8 cellular contexts compared by ENCODE assay signal in the genomic region with DNA sequence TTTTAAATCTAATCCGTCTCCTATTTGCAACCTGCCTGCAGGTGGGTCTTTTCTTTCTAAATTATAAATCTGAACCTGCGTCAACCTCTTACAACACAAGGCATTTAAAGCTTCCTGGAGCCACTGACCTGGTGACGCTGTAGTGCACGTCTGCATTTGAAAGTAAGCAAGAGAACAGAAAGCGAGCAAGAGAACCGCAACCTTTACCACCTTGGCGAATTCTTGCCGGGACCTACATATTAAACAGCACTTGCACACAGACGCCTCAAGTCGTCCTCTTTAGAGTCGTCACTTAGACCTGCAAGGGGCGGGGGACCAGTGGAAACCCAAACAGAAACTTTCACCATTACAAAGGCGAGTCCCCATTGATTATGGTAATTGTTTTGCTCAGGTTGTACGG. TPM values are rescaled to one million over a fixed set of nuclear protein-coding genes. Genes with fewer than 3 reads are reported as not detected.
DNase-seq lines count a peak whose midpoint lies in the region; ATAC-seq, FAIRE-seq and TF ChIP-seq lines count a peak whose summit lies in the region.
"Had no signal": no experiment of that assay in that cellular context is flagged by ENCODE, and none has a peak within 500 bp of the region (broad histone marks: within the 10 kb centered on the region; RNA-seq: fewer than 3 reads in every experiment).

No MANE protein-coding gene starts in this region.

- POLR2A ChIA-PET in CD8-positive, alpha-beta T cell (lab: Charles Lee) = no interaction called here

- peaks cover 2% of the 10 kb centered on the region for H4K20me1 ChIP-seq in fibroblast of lung (ENCODE audit: control insufficient read depth, extremely low read depth, insufficient read depth, low read length)

- H3K36me3 ChIP-seq in fibroblast of lung (ENCODE audit: control insufficient read depth, insufficient read depth, low read length) = peaks cover 2% of the 10 kb centered on the region
- H3K36me3 ChIP-seq in small intestine (ENCODE audit: control insufficient read depth in 2 of 2, insufficient read depth in 2 of 2, low read length in 2 of 2) = no peaks in the 10 kb centered on the region
- no peaks in the 10 kb centered on the region for H3K36me3 ChIP-seq in CD8-positive, alpha-beta T cell (ENCODE audit: insufficient read depth, low read length)

- CTCF ChIA-PET in CD8-positive, alpha-beta T cell (lab: Charles Lee) = no interaction called here

- H3K36me3 Mint-ChIP-seq in CD8-positive, alpha-beta T cell = no peaks in the 10 kb centered on the region

- H3K27ac ChIP-seq in fibroblast of lung (ENCODE audit: insufficient read depth, low read length) (no peak overlapping the region), small intestine (ENCODE audit: low read depth in 1 of 2, low read length in 1 of 2) (no peak overlapping the region)
- H3K27ac ChIP-seq in CD8-positive, alpha-beta T cell (ENCODE audit: low read depth, low read length) = no peak overlapping the region

- H3K27me3 Mint-ChIP-seq in CD8-positive, alpha-beta T cell (ENCODE audit: low read depth) = peaks cover 51% of the 10 kb centered on the region

- H3K4me3 ChIP-seq in fibroblast of lung (replicated peaks in 1 of 4; ENCODE audit: control extremely low read depth in 1 of 4, insufficient read depth in 1 of 4, low read depth in 3 of 4, low read length in 4 of 4) (peak overlapping the region; percentile 13 to 47 (median 24)), small intestine (ENCODE audit: low read depth in 1 of 2, low read length in 2 of 2) (no peak overlapping the region)
- no peak overlapping the region for H3K4me3 ChIP-seq in CD8-positive, alpha-beta T cell (ENCODE audit: low read depth, low read length)

- peaks cover 3% of the 10 kb centered on the region for H3K4me1 Mint-ChIP-seq in CD8-positive, alpha-beta T cell (ENCODE audit: low read depth)

- no peak overlapping the region for H2AFZ ChIP-seq in fibroblast of lung (ENCODE audit: low read length)

- H3K9me3 ChIP-seq in fibroblast of lung (ENCODE audit: control insufficient read depth, insufficient read depth, low read depth, low read length) (no peaks in the 10 kb centered on the region), small intestine (ENCODE audit: control insufficient read depth, low read depth) (no peaks in the 10 kb centered on the region)
- H3K9me3 ChIP-seq in CD8-positive, alpha-beta T cell (ENCODE audit: low read length) = no peaks in the 10 kb centered on the region

- intact Hi-C loops in CD8-positive, alpha-beta T cell (cut with DNase I, micrococcal nuclease) = loop anchor here in 1 of 2 experiments (10.0 kb wide), 1 partner anchor 57 kb away; no protein-coding TSS in a partner anchor

- no peak for TF ChIP-seq CTCF in fibroblast of lung (conservative IDR thresholded peaks at IDR 0.05 in 1 of 2, IDR thresholded peaks at IDR 0.05 in 1 of 2; ENCODE audit: low read depth in 1 of 2, low read length in 2 of 2)
- TF ChIP-seq CTCF in CD8-positive, alpha-beta T cell (IDR thresholded peaks at IDR 0.05) = no peak

- WGBS in small intestine, 3 donors = 13 to 39% (median 22%) methylated on average over 14 of the region's 14 CpGs

- FAIRE-seq in small intestine (lab: Jason Lieb, UNC) (no peak), RCC 7860 (lab: Jason Lieb, UNC) (no peak)

- H3K9ac ChIP-seq in fibroblast of lung (ENCODE audit: insufficient read depth, low read length) = no peak overlapping the region

- peak overlapping the region; percentile 70 for H3K4me2 ChIP-seq in fibroblast of lung (ENCODE audit: extremely low read depth, insufficient read depth, low read length)

- H3K4me3 Mint-ChIP-seq in CD8-positive, alpha-beta T cell = no peak overlapping the region

- peak; percentile 81 for ATAC-seq in GM21390 (IDR thresholded peaks at IDR 0.05; ENCODE audit: unreplicated experiment)
- ATAC-seq in HG03457 (IDR thresholded peaks at IDR 0.05; ENCODE audit: unreplicated experiment) = peak; percentile 66
- no peak for ATAC-seq in CD8-positive, alpha-beta T cell

- DNase-seq in fibroblast of lung (ENCODE audit: low read depth in 2 of 2) (no peak), small intestine (peak; percentile 8), RCC 7860 (ENCODE audit: low spot score) (no peak), AG20443 (ENCODE audit: low spot score) (no peak)
- no peak for DNase-seq in CD8-positive, alpha-beta T cell

- H3K79me2 ChIP-seq in fibroblast of lung (ENCODE audit: control insufficient read depth, insufficient read depth, low read length) = peaks cover 10% of the 10 kb centered on the region

- H3K27ac Mint-ChIP-seq in CD8-positive, alpha-beta T cell = no peak overlapping the region
- H3K27ac Mint-ChIP-seq: IgD-negative memory B cell had no signal

- H3K4me1 ChIP-seq in fibroblast of lung (ENCODE audit: control insufficient read depth, extremely low read depth, insufficient read depth, low read length) (peaks cover 5% of the 10 kb centered on the region), small intestine (ENCODE audit: control insufficient read depth in 2 of 2, insufficient read depth in 1 of 2, low read depth in 1 of 2, low read length in 1 of 2) (no peaks in the 10 kb centered on the region)
- H3K4me1 ChIP-seq in CD8-positive, alpha-beta T cell (ENCODE audit: insufficient read depth, low read length) = no peaks in the 10 kb centered on the region

- H3K27me3 ChIP-seq in fibroblast of lung (ENCODE audit: control insufficient read depth, insufficient read depth, low read length) = no peaks in the 10 kb centered on the region
- H3K27me3 ChIP-seq in small intestine (ENCODE audit: control insufficient read depth in 2 of 2, insufficient read depth in 2 of 2, low read length in 2 of 2) = peaks cover 2 to 4% of the 10 kb centered on the region in 2 donors
- peaks cover 9% of the 10 kb centered on the region for H3K27me3 ChIP-seq in CD8-positive, alpha-beta T cell (ENCODE audit: insufficient read depth, low read length)

- no peaks in the 10 kb centered on the region for H3K9me3 Mint-ChIP-seq in CD8-positive, alpha-beta T cell
- H3K9me3 Mint-ChIP-seq: IgD-negative memory B cell had no signal

RNA-seq across cellular contexts. Expression of a gene that starts 9.5 kb away (rescaled TPM):
- total RNA-seq in fibroblast of lung = 6.2 and 6.4 TPM in 2 replicates
- polyA plus RNA-seq in fibroblast of lung = 6.5 and 7.3 TPM in 2 replicates
- polyA plus RNA-seq in fibroblast of lung (2012) = 7.7 and 10.4 TPM in 2 replicates
- 26.2 and 50.4 TPM in 2 replicates for polyA minus RNA-seq in fibroblast of lung (ENCODE audit: low replicate concordance)
- polyA plus RNA-seq in small intestine = 1 to 10 TPM in 1 of 3 donors, under 1 TPM in 1, not detected in 1; 0.54 to 1.8 TPM
- total RNA-seq in CD8-positive, alpha-beta T cell = under 1 TPM in 1 of 2 experiments, not detected in 1; 0.22 TPM
- polyA plus RNA-seq: IgD-negative memory B cell had no signal

Comparison
In these comparisons a context has a peak if more than half of its experiments do, and no peak if none do; other contexts are left out.
1. H3K4me3 ChIP-seq: peak in fibroblast of lung (4 of 4); none in small intestine (0 of 2) and CD8-positive, alpha-beta T cell (single experiment).